29 cellular contexts compared by ENCODE assay signal in the genomic region with DNA sequence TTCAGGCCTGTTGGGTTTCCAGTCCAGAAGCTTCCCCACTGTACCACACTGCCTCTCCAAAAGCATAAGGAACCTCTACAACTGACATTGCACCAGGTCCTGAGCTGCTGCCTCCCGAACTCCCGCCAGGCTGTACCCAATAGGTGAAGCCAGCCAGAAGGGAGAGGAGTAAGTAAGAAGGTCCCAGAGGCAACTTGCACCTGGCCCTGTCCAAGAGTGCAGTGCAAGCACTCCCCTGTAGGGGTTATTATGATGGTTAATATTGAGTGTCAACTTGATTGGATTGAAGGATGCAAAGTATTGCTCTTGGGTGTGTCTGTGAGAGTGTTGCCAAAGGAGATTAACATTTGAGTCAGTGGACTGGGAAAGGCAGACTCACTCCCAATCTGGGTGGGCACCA.
"Had no signal": no experiment of that assay in that cellular context is flagged by ENCODE, and none has a peak within 500 bp of the region (broad histone marks: within the 10 kb centered on the region; RNA-seq: fewer than 3 reads in every experiment).

No MANE protein-coding gene starts in this region.

- H3K27ac Mint-ChIP-seq: activated CD4-positive, alpha-beta T cell treated with anti-CD3 and anti-CD28 coated beads, Interleukin-2, amount 10 ng/mL, durations not matched to agents 7 days and 5 days; activated CD8-positive, alpha-beta T cell treated with anti-CD3 and anti-CD28 coated beads, Interleukin-2, amount 10 ng/mL, durations not matched to agents 7 days and 5 days; activated naive CD4-positive, alpha-beta T cell treated with anti-CD3 and anti-CD28 coated beads, Interleukin-2, amount 50 U/mL, for 24 hours; activated naive CD8-positive, alpha-beta T cell treated with anti-CD3 and anti-CD28 coated beads, Interleukin-2, amount 10 ng/mL, durations not matched to agents 7 days and 5 days; activated T-cell treated with anti-CD3 and anti-CD28 coated beads, Interleukin-2, amount 50 U/mL, for 24 hours; activated T-helper 2 cell treated with anti-CD3 and anti-CD28 coated beads, Interferon-gamma antibody, Interleukin-2, Interleukin-4, amounts not matched to agents 10 μg/mL and 5 μg/mL and 100 μg/mL, durations not matched to agents 14 hours and 24 hours and 36 hours had no signal

- H3K4me1 Mint-ChIP-seq: activated CD4-positive, alpha-beta T cell treated with anti-CD3 and anti-CD28 coated beads, Interleukin-2, amount 10 ng/mL, durations not matched to agents 7 days and 5 days; activated naive CD4-positive, alpha-beta T cell treated with anti-CD3 and anti-CD28 coated beads, Interleukin-2, amount 50 U/mL, for 24 hours; activated naive CD8-positive, alpha-beta T cell treated with anti-CD3 and anti-CD28 coated beads, Interleukin-2, amount 10 ng/mL, durations not matched to agents 7 days and 5 days had no signal

- H3K27me3 ChIP-seq: ascending aorta, breast epithelium had no signal

- H3K4me1 ChIP-seq: ascending aorta, breast epithelium had no signal

- H3K27me3 Mint-ChIP-seq: activated CD4-positive, alpha-beta T cell treated with anti-CD3 and anti-CD28 coated beads, Interleukin-2, amount 10 ng/mL, durations not matched to agents 7 days and 5 days; activated naive CD4-positive, alpha-beta T cell treated with anti-CD3 and anti-CD28 coated beads, Interleukin-2, amount 50 U/mL, for 24 hours; activated naive CD8-positive, alpha-beta T cell treated with anti-CD3 and anti-CD28 coated beads, Interleukin-2, amount 10 ng/mL, durations not matched to agents 7 days and 5 days; activated T-cell treated with anti-CD3 and anti-CD28 coated beads, Interleukin-2, amount 50 U/mL, for 24 hours had no signal

- H3K4me2 ChIP-seq: PC-9 had no signal

- H3K9me3 Mint-ChIP-seq: activated CD4-positive, alpha-beta T cell treated with anti-CD3 and anti-CD28 coated beads, Interleukin-2, amount 10 ng/mL, durations not matched to agents 7 days and 5 days had no signal

- H3K9me3 ChIP-seq: ascending aorta, breast epithelium had no signal

- H3K4me3 Mint-ChIP-seq: activated CD4-positive, alpha-beta T cell treated with anti-CD3 and anti-CD28 coated beads, Interleukin-2, amount 10 ng/mL, durations not matched to agents 7 days and 5 days; activated CD8-positive, alpha-beta T cell treated with anti-CD3 and anti-CD28 coated beads, Interleukin-2, amount 10 ng/mL, durations not matched to agents 7 days and 5 days; activated naive CD4-positive, alpha-beta T cell treated with anti-CD3 and anti-CD28 coated beads, Interleukin-2, amount 50 U/mL, for 24 hours; activated naive CD8-positive, alpha-beta T cell treated with anti-CD3 and anti-CD28 coated beads, Interleukin-2, amount 10 ng/mL, durations not matched to agents 7 days and 5 days; activated T-cell treated with anti-CD3 and anti-CD28 coated beads, Interleukin-2, amount 50 U/mL, for 24 hours had no signal

- H3K27ac ChIP-seq: ascending aorta, breast epithelium, PC-9, WERI-Rb-1 had no signal

- ATAC-seq: activated CD8-positive, alpha-beta T cell treated with anti-CD3 and anti-CD28 coated beads, Interleukin-2, amount 10 ng/mL, durations not matched to agents 7 days and 5 days had no signal

- H3K36me3 Mint-ChIP-seq: activated naive CD4-positive, alpha-beta T cell treated with anti-CD3 and anti-CD28 coated beads, Interleukin-2, amount 50 U/mL, for 24 hours; activated naive CD8-positive, alpha-beta T cell treated with anti-CD3 and anti-CD28 coated beads, Interleukin-2, amount 10 ng/mL, durations not matched to agents 7 days and 5 days had no signal

- DNase-seq: activated CD4-positive, alpha-beta T cell treated with anti-CD3 and anti-CD28 coated beads, Interleukin-2, amount 10 ng/mL, durations not matched to agents 7 days and 5 days; activated CD4-positive, alpha-beta T cell treated with anti-CD3 and anti-CD28 coated beads, Interleukin-2, amount 50 U/mL, for 48 hours; activated CD8-positive, alpha-beta T cell treated with anti-CD3 and anti-CD28 coated beads, Interleukin-2, amount 10 ng/mL, durations not matched to agents 7 days and 5 days; activated gamma-delta T cell; activated naive CD4-positive, alpha-beta T cell treated with Interleukin-2 at 50 U/mL for 16 hours; activated naive CD8-positive, alpha-beta T cell treated with anti-CD3 and anti-CD28 coated beads, Interleukin-2, amount 10 ng/mL, durations not matched to agents 7 days and 5 days; activated T-cell treated with anti-CD3 and anti-CD28 coated beads, Interleukin-2, amount 50 U/mL, for 24 hours; amygdala; NCI-H1092 treated with DMSO at 0.1 percent for 48 hours; NCI-H1417; NCI-H146; NCI-H187; NCI-H2029 treated with DMSO at 0.1 percent for 48 hours; NCI-H2107; NCI-H2171; NCI-H510A; NCI-H526; NCI-H748 treated with DMSO at 0.1 percent for 48 hours; PC-9; Right ventricle myocardium superior; SW 1271; T-helper 1 cell; T-helper 2 cell; T-helper 9 cell; WERI-Rb-1 had no signal

- H2AFZ ChIP-seq: PC-9 had no signal
